ENCODE assay signal across 8 cellular contexts in the genomic region with DNA sequence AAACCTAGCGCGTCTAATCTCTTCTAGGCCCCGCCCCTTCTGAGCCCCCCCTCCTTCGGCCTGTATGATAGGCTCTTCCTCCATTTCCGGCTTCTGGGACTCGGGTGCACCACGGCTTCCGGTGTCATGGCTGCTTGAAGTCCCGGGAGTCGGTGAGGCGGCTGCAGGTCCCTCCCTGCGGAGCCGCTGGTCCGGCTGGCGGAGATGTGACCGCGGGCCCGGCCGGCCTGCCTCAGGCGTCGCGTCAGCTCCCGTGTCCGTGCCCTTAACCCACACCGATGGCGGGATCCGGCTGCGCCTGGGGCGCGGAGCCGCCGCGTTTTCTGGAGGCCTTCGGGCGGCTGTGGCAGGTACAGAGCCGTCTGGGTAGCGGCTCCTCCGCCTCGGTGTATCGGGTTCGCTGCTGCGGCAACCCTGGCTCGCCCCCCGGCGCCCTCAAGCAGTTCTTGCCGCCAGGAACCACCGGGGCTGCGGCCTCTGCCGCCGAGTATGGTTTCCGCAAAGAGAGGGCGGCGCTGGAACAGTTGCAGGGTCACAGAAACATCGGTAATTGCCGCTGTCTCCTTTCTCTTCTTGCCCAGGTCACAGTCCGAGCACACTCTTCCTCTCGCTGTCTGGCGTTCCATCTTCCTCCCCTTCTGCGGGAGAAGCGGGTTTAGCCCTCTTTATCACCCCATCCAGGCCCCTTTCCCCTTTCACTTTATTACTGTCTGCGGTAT. TPM values are rescaled to one million over a fixed set of nuclear protein-coding genes. Genes with fewer than 3 reads are reported as not detected.
DNase-seq lines count a peak whose midpoint lies in the region; ATAC-seq and TF ChIP-seq lines count a peak whose summit lies in the region.

A gene with protein sequence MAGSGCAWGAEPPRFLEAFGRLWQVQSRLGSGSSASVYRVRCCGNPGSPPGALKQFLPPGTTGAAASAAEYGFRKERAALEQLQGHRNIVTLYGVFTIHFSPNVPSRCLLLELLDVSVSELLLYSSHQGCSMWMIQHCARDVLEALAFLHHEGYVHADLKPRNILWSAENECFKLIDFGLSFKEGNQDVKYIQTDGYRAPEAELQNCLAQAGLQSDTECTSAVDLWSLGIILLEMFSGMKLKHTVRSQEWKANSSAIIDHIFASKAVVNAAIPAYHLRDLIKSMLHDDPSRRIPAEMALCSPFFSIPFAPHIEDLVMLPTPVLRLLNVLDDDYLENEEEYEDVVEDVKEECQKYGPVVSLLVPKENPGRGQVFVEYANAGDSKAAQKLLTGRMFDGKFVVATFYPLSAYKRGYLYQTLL (plus strand): TSS at position 96 of the 719 bp plus-strand sequence. CDS start 183 bp downstream, at position 279.

- H3K4me3 ChIP-seq in dorsolateral prefrontal cortex (peak within 1 kb of the TSS; percentile 67 to 100 (median 97)), right lobe of liver (peak within 1 kb of the TSS; percentile 87 to 96 (median 92))

- H3K4me1 ChIP-seq in right lobe of liver, result peaks cover 0 to 16% (median 0%) of the 10 kb centered on the region in 4 donors

- H3K9me3 Mint-ChIP-seq in CD4-positive, alpha-beta T cell, result peaks cover 2% of the 10 kb centered on the region
- H3K9me3 Mint-ChIP-seq in activated CD4-positive, alpha-beta memory T cell treated with anti-CD3 and anti-CD28 coated beads for 36 hours, result no peaks in the 10 kb centered on the region

- CTCF ChIA-PET in CD4-positive, alpha-beta T cell (lab: Charles Lee), result no interaction called here
- CTCF ChIA-PET in activated CD4-positive, alpha-beta memory T cell treated with anti-CD3 and anti-CD28 coated beads for 36 hours (lab: Charles Lee), result no interaction called here

- no peaks in the 10 kb centered on the region for H3K27me3 ChIP-seq in CD4-positive, alpha-beta T cell (ENCODE audit: control insufficient read depth, insufficient read depth, low read length)
- H3K27me3 ChIP-seq in dorsolateral prefrontal cortex (no peaks in the 10 kb centered on the region), right lobe of liver (no peaks in the 10 kb centered on the region)

- intact Hi-C loops in CD4-positive, alpha-beta T cell (cut with DNase I, micrococcal nuclease), result loop anchor here (1.0 to 5.0 kb wide), 4 partner anchors 62 to 426 kb away; partner anchors contain the start of genes HSD17B7 (in 1 of the 2) and UAP1 (in 1 of the 2)
- intact Hi-C loops in activated CD4-positive, alpha-beta memory T cell treated with anti-CD3 and anti-CD28 coated beads for 36 hours (cut with micrococcal nuclease), result loop anchor here (1.0 to 10.0 kb wide), 4 partner anchors 39 to 824 kb away; partner anchors contain the start of genes ATF6, NUF2 and UAP1
- intact Hi-C loops in dorsolateral prefrontal cortex (cut with DNase I) (loop anchor here in 1 of 2 donors (5.0 kb wide), 1 partner anchor 64 kb away; the partner anchor contains the start of gene UAP1), right lobe of liver (cut with DNase I) (no loop called here)

- peak; percentile 81 to 89 (median 84) for DNase-seq in CD4-positive, alpha-beta T cell
- DNase-seq in HK-2 (ENCODE audit: unreplicated experiment) (peak; percentile 87), NCI-H82 treated with DMSO at 0.1 percent for 48 hours (lab: John Stamatoyannopoulos, UW; ENCODE audit: unreplicated experiment) (peak; percentile 92), dorsolateral prefrontal cortex (peak; percentile 83 to 94 (median 90)), right lobe of liver (peak; percentile 86 to 94 (median 93))
- peak; percentile 94 for DNase-seq in activated CD4-positive, alpha-beta memory T cell treated with anti-CD3 and anti-CD28 coated beads for 36 hours
- DNase-seq in stimulated activated CD4-positive, alpha-beta T cell treated with anti-CD3 and anti-CD28 coated beads, Interleukin-4, amount 100 ng/mL, for 24 hours, result peak; percentile 92

- peaks cover 45% of the 10 kb centered on the region for H3K36me3 Mint-ChIP-seq in CD4-positive, alpha-beta T cell (ENCODE audit: low read depth)
- peaks cover 21% of the 10 kb centered on the region for H3K36me3 Mint-ChIP-seq in activated CD4-positive, alpha-beta memory T cell treated with anti-CD3 and anti-CD28 coated beads for 36 hours

- peaks cover 0 to 29% (median 3%) of the 10 kb centered on the region in 4 donors for H3K36me3 ChIP-seq in right lobe of liver

- peak; percentile 61 for TF ChIP-seq POLR2A in right lobe of liver (IDR thresholded peaks at IDR 0.05)

- no peaks in the 10 kb centered on the region for H3K27me3 Mint-ChIP-seq in CD4-positive, alpha-beta T cell
- H3K27me3 Mint-ChIP-seq in activated CD4-positive, alpha-beta memory T cell treated with anti-CD3 and anti-CD28 coated beads for 36 hours, result no peaks in the 10 kb centered on the region

- peaks cover 40% of the 10 kb centered on the region for H3K4me1 Mint-ChIP-seq in CD4-positive, alpha-beta T cell (ENCODE audit: low read depth)
- peaks cover 34% of the 10 kb centered on the region for H3K4me1 Mint-ChIP-seq in activated CD4-positive, alpha-beta memory T cell treated with anti-CD3 and anti-CD28 coated beads for 36 hours (ENCODE audit: low read depth)

- under 1% methylated on average over 37 of the region's 61 CpGs for whole genome bisulfite sequencing in right lobe of liver (ENCODE audit: insufficient coverage, low coverage, low lambda C conversion rate, missing lambda C conversion rate)

- peak within 1 kb of the TSS; percentile 86 for H3K27ac Mint-ChIP-seq in CD4-positive, alpha-beta T cell
- peak within 1 kb of the TSS; percentile 85 for H3K27ac Mint-ChIP-seq in activated CD4-positive, alpha-beta memory T cell treated with anti-CD3 and anti-CD28 coated beads for 36 hours

- POLR2A ChIA-PET in CD4-positive, alpha-beta T cell (lab: Charles Lee), result no interaction called here
- POLR2A ChIA-PET in activated CD4-positive, alpha-beta memory T cell treated with anti-CD3 and anti-CD28 coated beads for 36 hours (lab: Charles Lee), result interaction anchor here (1.3 kb wide), 1 partner anchor 64 kb away, joined by 3 read pairs; the partner anchor contains the start of gene UAP1

- H3K9me3 ChIP-seq in CD4-positive, alpha-beta T cell (ENCODE audit: control insufficient read depth, low read length), result no peaks in the 10 kb centered on the region
- H3K9me3 ChIP-seq in right lobe of liver, result no peaks in the 10 kb centered on the region

- no peak for TF ChIP-seq CTCF in CD4-positive, alpha-beta T cell (IDR thresholded peaks at IDR 0.05)
- TF ChIP-seq CTCF in dorsolateral prefrontal cortex (IDR thresholded peaks at IDR 0.05 in 54 of 56, conservative IDR thresholded peaks at IDR 0.05 in 2 of 56; ENCODE audit: low read depth in 1 of 56, partially characterized antibody in 56 of 56) (peak in 9 of 56 donors; percentile 2 to 28 (median 16)), right lobe of liver (IDR thresholded peaks at IDR 0.05) (no peak)

- peak; percentile 97 for ATAC-seq in CD4-positive, alpha-beta T cell (ENCODE audit: poor library complexity)
- ATAC-seq in GM19455 (IDR thresholded peaks at IDR 0.05; ENCODE audit: unreplicated experiment) (peak; percentile 97), right lobe of liver (peak; percentile 99 to 100 (median 99))

- peak within 1 kb of the TSS; percentile 92 for H3K4me3 Mint-ChIP-seq in CD4-positive, alpha-beta T cell
- peak within 1 kb of the TSS; percentile 98 for H3K4me3 Mint-ChIP-seq in activated CD4-positive, alpha-beta memory T cell treated with anti-CD3 and anti-CD28 coated beads for 36 hours

- H3K27ac ChIP-seq in CD4-positive, alpha-beta T cell (ENCODE audit: low read depth, low read length), result peak within 1 kb of the TSS; percentile 79
- H3K27ac ChIP-seq in dorsolateral prefrontal cortex (peak within 1 kb of the TSS; percentile 66 to 97 (median 91)), right lobe of liver (peak within 1 kb of the TSS; percentile 82 to 94 (median 89))

RNA-seq across cellular contexts. Expression of the gene that starts here (rescaled TPM):
- total RNA-seq in CD4-positive, alpha-beta T cell, result 10 to 100 TPM; 47.3 to 47.6 TPM
- 10 to 100 TPM; 51.0 to 51.6 TPM for total RNA-seq in activated CD4-positive, alpha-beta memory T cell treated with anti-CD3 and anti-CD28 coated beads for 36 hours
- total RNA-seq in dorsolateral prefrontal cortex (10 to 100 TPM; 37.6 to 89.4 (median 64.2) TPM), right lobe of liver (10 to 100 TPM; 28.8 to 51.6 (median 38.4) TPM)

Comparison
In these comparisons a context has a peak if more than half of its experiments do, and no peak if none do; other contexts are left out.
1. Peak in every context shown above with its lines: DNase-seq, ATAC-seq, H3K4me3 ChIP-seq and H3K27ac ChIP-seq.
2. intact Hi-C loops: an anchor here in CD4-positive, alpha-beta T cell (1.0 to 5.0 kb wide) and activated CD4-positive, alpha-beta memory T cell treated with anti-CD3 and anti-CD28 coated beads for 36 hours (1.0 to 10.0 kb wide); none called in right lobe of liver.